Comparison of ENCODE assay signal across 2 cellular contexts in genomic region chr17:41793749-41794602, GRCh38.
TF ChIP-seq lines count a peak whose summit lies in the region.

No MANE protein-coding gene starts in this region.

TF ChIP-seq in H1, 55 proteins besides CTCF, POLR2A, EP300 and RAD21 (continues in another document):
- no peak for TF ChIP-seq SIX5 (IDR thresholded peaks at IDR 0.05; ENCODE audit: low read depth, low read length)
- TF ChIP-seq KDM5A (IDR thresholded peaks at IDR 0.05; ENCODE audit: low read length): no peak
- TF ChIP-seq CHD2 (IDR thresholded peaks at IDR 0.05; ENCODE audit: low read length): peak; percentile 44; the same call in 1 of the 2 replicates
- TF ChIP-seq RFX5 (IDR thresholded peaks at IDR 0.05; ENCODE audit: borderline replicate concordance, low read depth, low read length): no peak
- TF ChIP-seq TBP (IDR thresholded peaks at IDR 0.05; ENCODE audit: low read depth, low read length): no peak
- TF ChIP-seq FOSL1 (IDR thresholded peaks at IDR 0.05; ENCODE audit: insufficient read depth, low read depth, low read length): no peak
- TF ChIP-seq SIN3A (conservative IDR thresholded peaks at IDR 0.05 in 1 of 2, IDR thresholded peaks at IDR 0.05 in 1 of 2; ENCODE audit: low read depth in 1 of 2, low read length in 2 of 2): no peak
- TF ChIP-seq KDM1A (IDR thresholded peaks at IDR 0.05; ENCODE audit: borderline replicate concordance, low read length): no peak
- no peak for TF ChIP-seq RNF2 (IDR thresholded peaks at IDR 0.05; ENCODE audit: borderline replicate concordance, low read depth, low read length, missing control alignments, poor library complexity, severe bottlenecking)
- TF ChIP-seq E2F6 (IDR thresholded peaks at IDR 0.05): no peak
- TF ChIP-seq ZNF274 (IDR thresholded peaks at IDR 0.05; ENCODE audit: borderline replicate concordance, extremely low read depth, low read length): no peak
- TF ChIP-seq EGR1 (IDR thresholded peaks at IDR 0.05; ENCODE audit: borderline replicate concordance, low read depth, low read length): peak; percentile 89; the same call in 1 of the 2 replicates
- peak; percentile 38; the same call in 1 of the 2 replicates for TF ChIP-seq TAF1 (IDR thresholded peaks at IDR 0.05; ENCODE audit: low read depth, low read length)
- no peak for TF ChIP-seq ATF3 (IDR thresholded peaks at IDR 0.05; ENCODE audit: insufficient read depth, low read depth, low read length)
- peak; percentile 42 for TF ChIP-seq ASH2L (IDR thresholded peaks at IDR 0.05; ENCODE audit: low read length)
- no peak for TF ChIP-seq TEAD4 (IDR thresholded peaks at IDR 0.05; ENCODE audit: low read depth, low read length)
- TF ChIP-seq POLR2AphosphoS5 (IDR thresholded peaks at IDR 0.05; ENCODE audit: low read depth, low read length): peak; percentile 52
- no peak for TF ChIP-seq MAFK (IDR thresholded peaks at IDR 0.05; ENCODE audit: low read depth, low read length)
- TF ChIP-seq HDAC6 (IDR thresholded peaks at IDR 0.05; ENCODE audit: low read depth, low read length): no peak
- TF ChIP-seq CREB1 (IDR thresholded peaks at IDR 0.05): no peak
- TF ChIP-seq GTF2F1 (IDR thresholded peaks at IDR 0.05; ENCODE audit: borderline replicate concordance, low read depth, low read length): no peak
- no peak for TF ChIP-seq CTBP2 (IDR thresholded peaks at IDR 0.05; ENCODE audit: borderline replicate concordance, insufficient read depth, insufficient read length, low read length)
- no peak for TF ChIP-seq CBX8 (IDR thresholded peaks at IDR 0.05; ENCODE audit: borderline replicate concordance, low read depth, low read length)
- no peak for TF ChIP-seq CBX5 (IDR thresholded peaks at IDR 0.05; ENCODE audit: low read depth, low read length)
- no peak for TF ChIP-seq SP2 (IDR thresholded peaks at IDR 0.05; ENCODE audit: low read length)
- no peak for TF ChIP-seq BACH1 (IDR thresholded peaks at IDR 0.05; ENCODE audit: low read length)
- no peak for TF ChIP-seq CHD1 (IDR thresholded peaks at IDR 0.05; ENCODE audit: low read depth, low read length)
- no peak for TF ChIP-seq HDAC2 (IDR thresholded peaks at IDR 0.05; ENCODE audit: borderline replicate concordance in 1 of 2, low read depth in 2 of 2, low read length in 2 of 2)
- no peak for TF ChIP-seq USF2 (IDR thresholded peaks at IDR 0.05; ENCODE audit: low read length)
- TF ChIP-seq SRF (IDR thresholded peaks at IDR 0.05; ENCODE audit: low read depth, low read length): no peak
- no peak for TF ChIP-seq SP4 (IDR thresholded peaks at IDR 0.05; ENCODE audit: low read length)
- peak; percentile 9 for TF ChIP-seq KDM4A (IDR thresholded peaks at IDR 0.05; ENCODE audit: low read depth, low read length, severe bottlenecking)
- 0 out of 2 replicates have a peak, but pooled peaks have one; percentile 50 for TF ChIP-seq TCF12 (IDR thresholded peaks at IDR 0.05; ENCODE audit: low read depth, low read length)
- no peak for TF ChIP-seq SAP30 (IDR thresholded peaks at IDR 0.05; ENCODE audit: insufficient read depth, insufficient replicate concordance, low read length)
- TF ChIP-seq SIRT6 (IDR thresholded peaks at IDR 0.05; ENCODE audit: low read length): no peak
- TF ChIP-seq RBBP5 (IDR thresholded peaks at IDR 0.05; ENCODE audit: borderline replicate concordance, low read depth, low read length): peak; percentile 24; the same call in 1 of the 2 replicates
- TF ChIP-seq RXRA (IDR thresholded peaks at IDR 0.05; ENCODE audit: insufficient read depth, low read depth, low read length): 0 out of 2 replicates have a peak, but pooled peaks have one; percentile 68
- no peak for TF ChIP-seq NRF1 (IDR thresholded peaks at IDR 0.05; ENCODE audit: low read depth, low read length)
- no peak for TF ChIP-seq MAX (IDR thresholded peaks at IDR 0.05)
- TF ChIP-seq ATF2 (IDR thresholded peaks at IDR 0.05; ENCODE audit: low read length): no peak
- no peak for TF ChIP-seq PHF8 (conservative IDR thresholded peaks at IDR 0.05; ENCODE audit: low read depth, low read length)
- no peak for TF ChIP-seq EZH2 (IDR thresholded peaks at IDR 0.05; ENCODE audit: low read depth, low read length, severe bottlenecking)
- no peak for TF ChIP-seq JUND (IDR thresholded peaks at IDR 0.05; ENCODE audit: low read length)

TF ChIP-seq in liver, 16 proteins besides CTCF, POLR2A, EP300 and RAD21:
- TF ChIP-seq HNF4A (conservative IDR thresholded peaks at IDR 0.05) (no peak), NR2F2 (IDR thresholded peaks at IDR 0.05) (peak; percentile 85), RXRA (IDR thresholded peaks at IDR 0.05) (peak; percentile 50 to 52)
